Comparison of ENCODE assay signal across 9 cellular contexts in the genomic region with DNA sequence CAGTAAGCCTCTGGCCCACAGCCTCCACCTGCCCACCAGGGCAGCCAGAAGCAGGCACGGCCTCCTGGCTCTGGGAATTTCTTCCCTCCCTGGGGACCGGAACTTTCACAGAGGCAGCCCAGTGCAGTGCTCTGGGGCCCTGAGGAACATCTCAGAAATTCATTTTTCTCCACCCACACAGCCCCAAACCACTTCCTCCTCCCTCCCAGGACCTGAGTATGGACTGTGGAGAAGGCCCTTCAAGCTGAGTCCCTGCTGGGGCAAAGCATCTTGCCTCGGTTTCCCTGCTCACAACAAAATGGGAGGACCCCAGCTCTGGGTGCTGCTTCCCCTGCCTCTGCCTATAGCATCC.
DNase-seq lines count a peak whose midpoint lies in the region; ATAC-seq and TF ChIP-seq lines count a peak whose summit lies in the region.
"Had no signal": no experiment of that assay in that cellular context is flagged by ENCODE, and none has a peak within 500 bp of the region (broad histone marks: within the 10 kb centered on the region; RNA-seq: fewer than 3 reads in every experiment).

No MANE protein-coding gene starts in this region.

- peak overlapping the region; percentile 84 for H3K4me2 ChIP-seq in KMS-11

- no peaks in the 10 kb centered on the region for H3K27me3 ChIP-seq in KMS-11 (ENCODE audit: insufficient read depth, low read depth)
- H3K27me3 ChIP-seq in psoas muscle (ENCODE audit: insufficient read depth in 3 of 3, low read length in 2 of 3): no peaks in the 10 kb centered on the region

- H3K27ac Mint-ChIP-seq in MCF 10A (ENCODE audit: low read depth, unreplicated experiment) (peak overlapping the region; percentile 81), progenitor cell of endocrine pancreas (peak overlapping the region; percentile 53)

- peak overlapping the region; percentile 23; the same call in 1 of the 2 replicates for H3K9ac ChIP-seq in KMS-11

- no peaks in the 10 kb centered on the region for H3K36me3 ChIP-seq in KMS-11 (ENCODE audit: insufficient read depth)
- H3K36me3 ChIP-seq in psoas muscle (ENCODE audit: insufficient read depth in 1 of 2, low read depth in 1 of 2): no peaks in the 10 kb centered on the region

- H3K4me3 Mint-ChIP-seq in MCF 10A (ENCODE audit: unreplicated experiment): no peak overlapping the region
- no peak overlapping the region for H3K4me3 Mint-ChIP-seq in progenitor cell of endocrine pancreas (ENCODE audit: low read depth)

- DNase-seq in GM04503 (ENCODE audit: low read depth) (peak; percentile 42), MCF 10A (ENCODE audit: unreplicated experiment) (peak; percentile 26), progenitor cell of endocrine pancreas (ENCODE audit: low spot score, unreplicated experiment) (no peak), psoas muscle (no peak), occipital lobe (lab: John Stamatoyannopoulos, UW) (no peak), midbrain (lab: John Stamatoyannopoulos, UW) (no peak)
- DNase-seq: hippocampal formation had no signal

- H3K4me1 Mint-ChIP-seq in MCF 10A (ENCODE audit: insufficient read depth, unreplicated experiment) (peaks cover 28% of the 10 kb centered on the region), progenitor cell of endocrine pancreas (ENCODE audit: low read depth) (peaks cover 24% of the 10 kb centered on the region)

- peak overlapping the region; percentile 78 for H3K27ac ChIP-seq in KMS-11
- no peak overlapping the region for H3K27ac ChIP-seq in psoas muscle

- H3K36me3 Mint-ChIP-seq in MCF 10A (ENCODE audit: insufficient read depth, unreplicated experiment) (peaks cover 24% of the 10 kb centered on the region), progenitor cell of endocrine pancreas (ENCODE audit: insufficient read depth) (peaks cover 3% of the 10 kb centered on the region)

- no peaks in the 10 kb centered on the region for H3K79me2 ChIP-seq in KMS-11 (ENCODE audit: insufficient read depth, low read depth)

- no peak for ATAC-seq in psoas muscle
- no peak for ATAC-seq in GM19324 (IDR thresholded peaks at IDR 0.05; ENCODE audit: low FRiP score, unreplicated experiment)

- H4K20me1 ChIP-seq in KMS-11 (ENCODE audit: insufficient read depth): no peaks in the 10 kb centered on the region

- WGBS in psoas muscle, 3 donors: 50 to 78% (median 53%) methylated on average over 3 of the region's 3 CpGs

- BruUV-seq in MCF 10A (replicated peaks; lab: Mats Ljungman, UMichigan): no TSS peak

- H3K9me3 Mint-ChIP-seq in MCF 10A (ENCODE audit: unreplicated experiment) (no peaks in the 10 kb centered on the region), progenitor cell of endocrine pancreas (ENCODE audit: low read depth) (no peaks in the 10 kb centered on the region)

- H3K27me3 Mint-ChIP-seq in MCF 10A (ENCODE audit: insufficient read depth, unreplicated experiment): no peaks in the 10 kb centered on the region
- H3K27me3 Mint-ChIP-seq in progenitor cell of endocrine pancreas: no peaks in the 10 kb centered on the region

- peaks cover 39% of the 10 kb centered on the region for H3K4me1 ChIP-seq in KMS-11 (ENCODE audit: low read depth, poor library complexity, severe bottlenecking)
- H3K4me1 ChIP-seq in psoas muscle: peaks cover 59% of the 10 kb centered on the region

- POLR2A ChIA-PET in MCF 10A (lab: Yijun Ruan, JAX): no interaction called here

- CTCF ChIA-PET in MCF 10A (lab: Yijun Ruan, JAX): no interaction called here

- H2AFZ ChIP-seq in KMS-11 (ENCODE audit: low read depth): no peak overlapping the region

- H3K4me3 ChIP-seq in KMS-11 (IDR thresholded peaks at IDR 0.05; ENCODE audit: insufficient read depth, low read depth, low read length) (no peak overlapping the region), psoas muscle (no peak overlapping the region)

- H3K9me3 ChIP-seq in psoas muscle: no peaks in the 10 kb centered on the region

- TF ChIP-seq CTCF in KMS-11 (conservative IDR thresholded peaks at IDR 0.05; ENCODE audit: low read depth, low read length): no peak
- no peak for TF ChIP-seq CTCF in MCF 10A (IDR thresholded peaks at IDR 0.05; ENCODE audit: unreplicated experiment)
- TF ChIP-seq CTCF in progenitor cell of endocrine pancreas (IDR thresholded peaks at IDR 0.05; ENCODE audit: unreplicated experiment): no peak
- TF ChIP-seq CTCF in psoas muscle (IDR thresholded peaks at IDR 0.05): no peak

- intact Hi-C loops in MCF 10A (cut with micrococcal nuclease): no loop called here
- intact Hi-C loops in psoas muscle (cut with DNase I): no loop called here

Comparison
In these comparisons a context has a peak if more than half of its experiments do, and no peak if none do; other contexts are left out.
1. DNase-seq: peak in GM04503 (single experiment) and MCF 10A (single experiment); none in progenitor cell of endocrine pancreas (single experiment), psoas muscle (0 of 2), occipital lobe (single experiment) and midbrain (single experiment).